Comparison of ENCODE assay signal across 9 cellular contexts in the genomic region with DNA sequence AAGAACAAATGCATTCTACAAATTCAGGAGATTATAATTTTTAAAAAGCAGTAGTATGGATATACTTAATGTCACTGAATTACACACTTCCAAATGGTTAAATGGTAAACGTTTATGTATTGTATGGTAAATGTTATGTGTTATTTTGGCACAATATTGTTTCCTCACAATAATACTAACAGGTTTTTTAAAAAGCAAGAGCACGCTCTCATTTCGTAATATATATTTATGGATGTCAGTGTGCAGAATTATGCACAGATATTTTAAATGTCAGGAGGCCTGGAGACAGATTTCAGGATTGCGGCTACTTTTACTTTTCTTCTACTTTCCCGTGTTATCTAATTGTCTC. TPM values are rescaled to one million over a fixed set of nuclear protein-coding genes. Genes with fewer than 3 reads are reported as not detected.
DNase-seq lines count a peak whose midpoint lies in the region; TF ChIP-seq lines count a peak whose summit lies in the region.
"Had no signal": no experiment of that assay in that cellular context is flagged by ENCODE, and none has a peak within 500 bp of the region (broad histone marks: within the 10 kb centered on the region; RNA-seq: fewer than 3 reads in every experiment).

No MANE protein-coding gene starts in this region.

- no peak for TF ChIP-seq RAD21 in SK-N-SH (IDR thresholded peaks at IDR 0.05; ENCODE audit: low read length)

- TF ChIP-seq CTCF in GM12864 (IDR thresholded peaks at IDR 0.05; ENCODE audit: low read depth, low read length, missing control alignments) (no peak), SK-N-SH (IDR thresholded peaks at IDR 0.05) (no peak), fibroblast of villous mesenchyme (IDR thresholded peaks at IDR 0.05; ENCODE audit: insufficient read depth, low read depth, low read length) (no peak), retinal pigment epithelial cell (conservative IDR thresholded peaks at IDR 0.05; ENCODE audit: low read depth, low read length) (no peak)

- peak overlapping the region; percentile 8 to 84; a peak in 3 of 4 replicates for H3K27ac ChIP-seq in SK-N-SH (ENCODE audit: low read depth in 2 of 2, low read length in 1 of 2)

- H3K4me2 ChIP-seq in SK-N-SH = peak overlapping the region; percentile 86

- CTCF ChIA-PET in SK-N-SH (lab: Yijun Ruan, JAX) = no interaction called here

- no peaks in the 10 kb centered on the region for H3K9me2 ChIP-seq in SK-N-SH

- H3K4me3 ChIP-seq in GM12864 (ENCODE audit: low read depth, low read length) = peak overlapping the region; percentile 59
- H3K4me3 ChIP-seq in SK-N-SH (ENCODE audit: low read depth in 2 of 2, low read length in 1 of 2) = peak overlapping the region; percentile 69 to 72
- H3K4me3 ChIP-seq in fibroblast of villous mesenchyme (ENCODE audit: low read depth, low read length) = peak overlapping the region; percentile 80
- peak overlapping the region; percentile 60 for H3K4me3 ChIP-seq in retinal pigment epithelial cell (ENCODE audit: low read length)

- no peak for TF ChIP-seq EP300 in SK-N-SH (IDR thresholded peaks at IDR 0.05; ENCODE audit: borderline replicate concordance in 1 of 2, low read depth in 1 of 2, low read length in 1 of 2)

- 2% methylated on average over 5 of the region's 5 CpGs for WGBS in SK-N-SH (ENCODE audit: low lambda C conversion rate)

- peak overlapping the region; percentile 59 for H3K9ac ChIP-seq in SK-N-SH

- peak overlapping the region; percentile 100; the same call in 1 of the 2 replicates for H2AFZ ChIP-seq in SK-N-SH (ENCODE audit: low read depth)

- peaks cover 4% of the 10 kb centered on the region for H3F3A ChIP-seq in SK-N-SH (replicated peaks; ENCODE audit: insufficient read depth)

- peaks cover 54% of the 10 kb centered on the region for H3K79me2 ChIP-seq in SK-N-SH (ENCODE audit: insufficient read depth)

- no peaks in the 10 kb centered on the region for H4K20me1 ChIP-seq in SK-N-SH (ENCODE audit: insufficient read depth)

- no peaks in the 10 kb centered on the region for H3K27me3 ChIP-seq in SK-N-SH (ENCODE audit: insufficient read depth)

- POLR2A ChIA-PET in SK-N-SH (lab: Yijun Ruan, JAX) = no interaction called here

- H3K4me1 ChIP-seq in SK-N-SH (ENCODE audit: control insufficient read depth in 1 of 2, insufficient read depth in 2 of 2, low read depth in 1 of 2, low read length in 1 of 2) = peaks cover 0 to 7% of the 10 kb centered on the region in 2 experiments; a peak in 2 of 4 replicates

- no peaks in the 10 kb centered on the region for H3K9me3 ChIP-seq in SK-N-SH

- no peak for DNase-seq in GM12864 (ENCODE audit: low read depth)
- DNase-seq in SK-N-SH = no peak
- no peak for DNase-seq in fibroblast of villous mesenchyme (ENCODE audit: low read depth)
- no peak for DNase-seq in retinal pigment epithelial cell (ENCODE audit: low read depth)
- DNase-seq in NCI-H774 (lab: John Stamatoyannopoulos, UW) = no peak
- no peak for DNase-seq in NCI-H2227 (lab: John Stamatoyannopoulos, UW; ENCODE audit: unreplicated experiment)
- no peak for DNase-seq in activated CD4-positive, CD25-positive, alpha-beta regulatory T cell (lab: John Stamatoyannopoulos, UW)
- DNase-seq in HuH-7.5 (ENCODE audit: low spot score) = no peak
- DNase-seq: amniotic stem cell had no signal

- no peaks in the 10 kb centered on the region for H3K36me3 ChIP-seq in SK-N-SH (replicated peaks in 1 of 2; ENCODE audit: control insufficient read depth in 1 of 2, insufficient read depth in 2 of 2, low read length in 1 of 2)

TF ChIP-seq in SK-N-SH, 30 proteins besides CTCF, POLR2A, EP300 and RAD21 (continues in another document):
- TF ChIP-seq, protein P1, sequence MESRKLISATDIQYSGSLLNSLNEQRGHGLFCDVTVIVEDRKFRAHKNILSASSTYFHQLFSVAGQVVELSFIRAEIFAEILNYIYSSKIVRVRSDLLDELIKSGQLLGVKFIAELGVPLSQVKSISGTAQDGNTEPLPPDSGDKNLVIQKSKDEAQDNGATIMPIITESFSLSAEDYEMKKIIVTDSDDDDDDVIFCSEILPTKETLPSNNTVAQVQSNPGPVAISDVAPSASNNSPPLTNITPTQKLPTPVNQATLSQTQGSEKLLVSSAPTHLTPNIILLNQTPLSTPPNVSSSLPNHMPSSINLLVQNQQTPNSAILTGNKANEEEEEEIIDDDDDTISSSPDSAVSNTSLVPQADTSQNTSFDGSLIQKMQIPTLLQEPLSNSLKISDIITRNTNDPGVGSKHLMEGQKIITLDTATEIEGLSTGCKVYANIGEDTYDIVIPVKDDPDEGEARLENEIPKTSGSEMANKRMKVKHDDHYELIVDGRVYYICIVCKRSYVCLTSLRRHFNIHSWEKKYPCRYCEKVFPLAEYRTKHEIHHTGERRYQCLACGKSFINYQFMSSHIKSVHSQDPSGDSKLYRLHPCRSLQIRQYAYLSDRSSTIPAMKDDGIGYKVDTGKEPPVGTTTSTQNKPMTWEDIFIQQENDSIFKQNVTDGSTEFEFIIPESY (IDR thresholded peaks at IDR 0.05; ENCODE audit: borderline replicate concordance, low read depth) = no peak
- TF ChIP-seq JUND (IDR thresholded peaks at IDR 0.05) (no peak), NRF1 (IDR thresholded peaks at IDR 0.05; ENCODE audit: low read depth, low read length) (no peak), TEAD4 (IDR thresholded peaks at IDR 0.05; ENCODE audit: borderline replicate concordance, insufficient read depth) (no peak), TCF12 (IDR thresholded peaks at IDR 0.05) (no peak), MEF2A (IDR thresholded peaks at IDR 0.05; ENCODE audit: borderline replicate concordance, low read depth) (no peak), FOXM1 (IDR thresholded peaks at IDR 0.05; ENCODE audit: low read depth) (no peak), FOXJ3 (CRISPR knock-in tag; IDR thresholded peaks at IDR 0.05) (no peak), POLR2AphosphoS5 (IDR thresholded peaks at IDR 0.05; ENCODE audit: low read depth, low read length) (no peak)
- TF ChIP-seq, protein P2, sequence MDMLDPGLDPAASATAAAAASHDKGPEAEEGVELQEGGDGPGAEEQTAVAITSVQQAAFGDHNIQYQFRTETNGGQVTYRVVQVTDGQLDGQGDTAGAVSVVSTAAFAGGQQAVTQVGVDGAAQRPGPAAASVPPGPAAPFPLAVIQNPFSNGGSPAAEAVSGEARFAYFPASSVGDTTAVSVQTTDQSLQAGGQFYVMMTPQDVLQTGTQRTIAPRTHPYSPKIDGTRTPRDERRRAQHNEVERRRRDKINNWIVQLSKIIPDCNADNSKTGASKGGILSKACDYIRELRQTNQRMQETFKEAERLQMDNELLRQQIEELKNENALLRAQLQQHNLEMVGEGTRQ (IDR thresholded peaks at IDR 0.05; ENCODE audit: borderline replicate concordance, low read depth, low read length) = no peak
- TF ChIP-seq, protein P3, sequence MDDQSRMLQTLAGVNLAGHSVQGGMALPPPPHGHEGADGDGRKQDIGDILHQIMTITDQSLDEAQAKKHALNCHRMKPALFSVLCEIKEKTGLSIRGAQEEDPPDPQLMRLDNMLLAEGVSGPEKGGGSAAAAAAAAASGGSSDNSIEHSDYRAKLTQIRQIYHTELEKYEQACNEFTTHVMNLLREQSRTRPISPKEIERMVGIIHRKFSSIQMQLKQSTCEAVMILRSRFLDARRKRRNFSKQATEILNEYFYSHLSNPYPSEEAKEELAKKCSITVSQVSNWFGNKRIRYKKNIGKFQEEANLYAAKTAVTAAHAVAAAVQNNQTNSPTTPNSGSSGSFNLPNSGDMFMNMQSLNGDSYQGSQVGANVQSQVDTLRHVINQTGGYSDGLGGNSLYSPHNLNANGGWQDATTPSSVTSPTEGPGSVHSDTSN (IDR thresholded peaks at IDR 0.05) = no peak
- TF ChIP-seq, protein P4, sequence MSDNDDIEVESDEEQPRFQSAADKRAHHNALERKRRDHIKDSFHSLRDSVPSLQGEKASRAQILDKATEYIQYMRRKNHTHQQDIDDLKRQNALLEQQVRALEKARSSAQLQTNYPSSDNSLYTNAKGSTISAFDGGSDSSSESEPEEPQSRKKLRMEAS (IDR thresholded peaks at IDR 0.05; ENCODE audit: low read depth) = no peak
- TF ChIP-seq, protein P5, sequence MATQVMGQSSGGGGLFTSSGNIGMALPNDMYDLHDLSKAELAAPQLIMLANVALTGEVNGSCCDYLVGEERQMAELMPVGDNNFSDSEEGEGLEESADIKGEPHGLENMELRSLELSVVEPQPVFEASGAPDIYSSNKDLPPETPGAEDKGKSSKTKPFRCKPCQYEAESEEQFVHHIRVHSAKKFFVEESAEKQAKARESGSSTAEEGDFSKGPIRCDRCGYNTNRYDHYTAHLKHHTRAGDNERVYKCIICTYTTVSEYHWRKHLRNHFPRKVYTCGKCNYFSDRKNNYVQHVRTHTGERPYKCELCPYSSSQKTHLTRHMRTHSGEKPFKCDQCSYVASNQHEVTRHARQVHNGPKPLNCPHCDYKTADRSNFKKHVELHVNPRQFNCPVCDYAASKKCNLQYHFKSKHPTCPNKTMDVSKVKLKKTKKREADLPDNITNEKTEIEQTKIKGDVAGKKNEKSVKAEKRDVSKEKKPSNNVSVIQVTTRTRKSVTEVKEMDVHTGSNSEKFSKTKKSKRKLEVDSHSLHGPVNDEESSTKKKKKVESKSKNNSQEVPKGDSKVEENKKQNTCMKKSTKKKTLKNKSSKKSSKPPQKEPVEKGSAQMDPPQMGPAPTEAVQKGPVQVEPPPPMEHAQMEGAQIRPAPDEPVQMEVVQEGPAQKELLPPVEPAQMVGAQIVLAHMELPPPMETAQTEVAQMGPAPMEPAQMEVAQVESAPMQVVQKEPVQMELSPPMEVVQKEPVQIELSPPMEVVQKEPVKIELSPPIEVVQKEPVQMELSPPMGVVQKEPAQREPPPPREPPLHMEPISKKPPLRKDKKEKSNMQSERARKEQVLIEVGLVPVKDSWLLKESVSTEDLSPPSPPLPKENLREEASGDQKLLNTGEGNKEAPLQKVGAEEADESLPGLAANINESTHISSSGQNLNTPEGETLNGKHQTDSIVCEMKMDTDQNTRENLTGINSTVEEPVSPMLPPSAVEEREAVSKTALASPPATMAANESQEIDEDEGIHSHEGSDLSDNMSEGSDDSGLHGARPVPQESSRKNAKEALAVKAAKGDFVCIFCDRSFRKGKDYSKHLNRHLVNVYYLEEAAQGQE (IDR thresholded peaks at IDR 0.05; ENCODE audit: low read depth, low read length) = no peak
- TF ChIP-seq, protein P6, sequence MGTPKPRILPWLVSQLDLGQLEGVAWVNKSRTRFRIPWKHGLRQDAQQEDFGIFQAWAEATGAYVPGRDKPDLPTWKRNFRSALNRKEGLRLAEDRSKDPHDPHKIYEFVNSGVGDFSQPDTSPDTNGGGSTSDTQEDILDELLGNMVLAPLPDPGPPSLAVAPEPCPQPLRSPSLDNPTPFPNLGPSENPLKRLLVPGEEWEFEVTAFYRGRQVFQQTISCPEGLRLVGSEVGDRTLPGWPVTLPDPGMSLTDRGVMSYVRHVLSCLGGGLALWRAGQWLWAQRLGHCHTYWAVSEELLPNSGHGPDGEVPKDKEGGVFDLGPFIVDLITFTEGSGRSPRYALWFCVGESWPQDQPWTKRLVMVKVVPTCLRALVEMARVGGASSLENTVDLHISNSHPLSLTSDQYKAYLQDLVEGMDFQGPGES (IDR thresholded peaks at IDR 0.05; ENCODE audit: low read depth, low read length) = no peak

RNA-seq across cellular contexts. Expression of a gene that starts 0.5 kb away (rescaled TPM):
- 2.2 and 2.9 TPM in 2 replicates for polyA plus RNA-seq in SK-N-SH (2012; rRNA removed)
- 1.6 and 2.0 TPM in 2 replicates for polyA plus RNA-seq in SK-N-SH (2012; cell fraction: cytosol; rRNA removed)
- 6.2 and 8.1 TPM in 2 replicates for polyA plus RNA-seq in SK-N-SH (2012; cell fraction: nucleus; rRNA removed)
- 9.0 and 9.5 TPM in 2 replicates for total RNA-seq in fibroblast of villous mesenchyme
